In the genomic region with DNA sequence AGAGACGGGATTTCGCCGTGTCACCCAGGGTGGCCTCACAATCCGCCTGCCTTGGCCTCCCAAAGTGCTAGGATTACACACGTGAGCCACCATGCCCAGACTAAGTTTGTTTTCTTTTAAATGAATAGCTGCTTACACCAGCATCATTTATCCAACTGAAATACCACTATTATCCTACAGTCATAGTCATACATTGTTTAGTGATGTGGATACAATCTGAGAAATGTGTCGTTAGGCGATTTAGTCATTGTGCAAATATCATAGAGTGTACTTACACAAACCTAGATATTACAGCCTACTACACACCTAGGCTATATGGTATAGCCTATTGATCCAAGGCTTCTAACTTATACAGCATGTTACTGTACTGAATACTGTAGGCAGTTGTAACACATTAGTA, we compare ENCODE assay signal across 26 cellular contexts. TPM values are rescaled to one million over a fixed set of nuclear protein-coding genes. Genes with fewer than 3 reads are reported as not detected.
A peak's percentile ranks its signal among the peaks of the same experiment; 100 is the strongest.
DNase-seq lines count a peak whose midpoint lies in the region; ATAC-seq, FAIRE-seq and TF ChIP-seq lines count a peak whose summit lies in the region.
"Had no signal": no experiment of that assay in that cellular context is flagged by ENCODE, and none has a peak within 500 bp of the region (broad histone marks: within the 10 kb centered on the region; RNA-seq: fewer than 3 reads in every experiment).

No MANE protein-coding gene starts in this region.

- no peak for TF ChIP-seq POLR2A in GM12891 (IDR thresholded peaks at IDR 0.05; ENCODE audit: low read depth, low read length)

- H3K4me1 ChIP-seq in astrocyte (ENCODE audit: insufficient read depth, low read length): peaks cover 5% of the 10 kb centered on the region

- no peak overlapping the region for H3K27ac Mint-ChIP-seq in astrocyte (ENCODE audit: unreplicated experiment)

- peaks cover 95% of the 10 kb centered on the region for H3K79me2 ChIP-seq in astrocyte (ENCODE audit: insufficient read depth, low read length)

- H3K27me3 Mint-ChIP-seq in astrocyte (ENCODE audit: low read depth, unreplicated experiment): no peaks in the 10 kb centered on the region
- H3K27me3 Mint-ChIP-seq: CD4-positive, alpha-beta memory T cell had no signal

- H3K4me1 Mint-ChIP-seq in astrocyte (ENCODE audit: low read depth, unreplicated experiment): peaks cover 18% of the 10 kb centered on the region

- no peak overlapping the region for H3K9ac ChIP-seq in astrocyte (ENCODE audit: low read length)
- H3K9ac ChIP-seq: GM23248 had no signal

- DNase-seq in DMS53 treated with DMSO at 0.1 percent for 48 hours (lab: John Stamatoyannopoulos, UW; ENCODE audit: unreplicated experiment) (peak; percentile 24), GM12891 (ENCODE audit: insufficient read length, low spot score) (no peak), astrocyte (ENCODE audit: low read depth) (peak; percentile 37), left colon (no peak), glomerular visceral epithelial cell (ENCODE audit: extremely low spot score) (no peak), coronary artery (ENCODE audit: low spot score) (no peak)
- DNase-seq: C1 segment of cervical spinal cord; CD4-positive, alpha-beta memory T cell; COR-L47; DMS79; GF-D8; GM23248; H7; Karpas-422; NCI-H1092 treated with DMSO at 0.1 percent for 48 hours; NCI-H1436; NCI-H187; NCI-H2171 treated with DMSO at 0.1 percent for 48 hours; NCI-H345; NCI-H524; NCI-H748 treated with DMSO at 0.1 percent for 48 hours; Right ventricle myocardium superior; RPMI8226 had no signal

- no peak overlapping the region for H3K4me3 Mint-ChIP-seq in astrocyte (ENCODE audit: unreplicated experiment)
- H3K4me3 Mint-ChIP-seq: CD4-positive, alpha-beta memory T cell had no signal

- FAIRE-seq in GM12891 (lab: Jason Lieb, UNC): peak; percentile 45
- no peak for FAIRE-seq in astrocyte (lab: Jason Lieb, UNC)
- FAIRE-seq: GM12892, HepG2 had no signal

- peaks cover 77% of the 10 kb centered on the region for H4K20me1 ChIP-seq in astrocyte (ENCODE audit: insufficient read depth, low read length)

- ATAC-seq in left colon: peak; percentile 69
- no peak for ATAC-seq in HG03039 (IDR thresholded peaks at IDR 0.05; ENCODE audit: unreplicated experiment)
- ATAC-seq: HepG2 had no signal

- no peak overlapping the region for H3K4me3 ChIP-seq in astrocyte (ENCODE audit: insufficient read depth, low read depth, low read length)
- H3K4me3 ChIP-seq in coronary artery: no peak overlapping the region
- H3K4me3 ChIP-seq: GM23248 had no signal

- H3K27ac ChIP-seq in astrocyte (ENCODE audit: low read depth, low read length) (peak overlapping the region; percentile 46), coronary artery (no peak overlapping the region)
- H3K27ac ChIP-seq: GM23248 had no signal

- peaks cover 7% of the 10 kb centered on the region for H3K36me3 Mint-ChIP-seq in astrocyte (ENCODE audit: low read depth, unreplicated experiment)

- H3K36me3 ChIP-seq in astrocyte (ENCODE audit: insufficient read depth, low read length): peaks cover 35% of the 10 kb centered on the region

- TF ChIP-seq CTCF in astrocyte (IDR thresholded peaks at IDR 0.05; ENCODE audit: insufficient read depth, low read depth, low read length) (no peak), coronary artery (IDR thresholded peaks at IDR 0.05) (no peak)

- no peak overlapping the region for H2AFZ ChIP-seq in astrocyte (ENCODE audit: low read depth, low read length)
- H2AFZ ChIP-seq: GM23248 had no signal

- intact Hi-C loops in left colon (cut with DNase I, micrococcal nuclease): no loop called here

- no peaks in the 10 kb centered on the region for H3K9me3 ChIP-seq in astrocyte (ENCODE audit: insufficient read depth, low read depth, low read length)

- no peaks in the 10 kb centered on the region for H3K27me3 ChIP-seq in astrocyte (ENCODE audit: insufficient read depth, low read length)

- H3K9me3 Mint-ChIP-seq in astrocyte (ENCODE audit: unreplicated experiment): no peaks in the 10 kb centered on the region
- H3K9me3 Mint-ChIP-seq: CD4-positive, alpha-beta memory T cell had no signal

- no peak overlapping the region for H3K4me2 ChIP-seq in astrocyte (ENCODE audit: low read length)

TF ChIP-seq in GM12891, 5 proteins besides CTCF, POLR2A, EP300 and RAD21:
- TF ChIP-seq POLR2AphosphoS5 (IDR thresholded peaks at IDR 0.05; ENCODE audit: low read depth, low read length): no peak
- TF ChIP-seq TAF1 (IDR thresholded peaks at IDR 0.05; ENCODE audit: low read depth, low read length): no peak
- TF ChIP-seq PAX5 (IDR thresholded peaks at IDR 0.05; ENCODE audit: insufficient read depth, low read length, severe bottlenecking): no peak
- TF ChIP-seq POU2F2 (IDR thresholded peaks at IDR 0.05; ENCODE audit: low read depth, low read length): no peak
- TF ChIP-seq SPI1 (IDR thresholded peaks at IDR 0.05; ENCODE audit: low read depth, low read length): no peak

RNA-seq across cellular contexts. Expression of a gene that starts 10.3 kb away (rescaled TPM):
- polyA plus RNA-seq in GM12891 (2012; ENCODE audit: low read depth, missing spikeins): 73.7 TPM
- total RNA-seq in astrocyte: 64.0 and 76.4 TPM in 2 replicates
- 10 to 100 TPM; 46.6 to 48.5 TPM for total RNA-seq in left colon

Comparison
In these comparisons a context has a peak if more than half of its experiments do, and no peak if none do; other contexts are left out.
1. DNase-seq: peak in DMS53 treated with DMSO at 0.1 percent for 48 hours (single experiment) and astrocyte (single experiment); none in GM12891 (single experiment), left colon (0 of 2), glomerular visceral epithelial cell (single experiment) and coronary artery (single experiment).